1 cellular context compared by ENCODE assay signal in genomic region chr2:241777686-241778627, GRCh38.
A peak's percentile ranks its signal among the peaks of the same experiment; 100 is the strongest.
TF ChIP-seq lines count a peak whose summit lies in the region.

No MANE protein-coding gene starts in this region.

TF ChIP-seq in HepG2, 621 proteins besides CTCF, POLR2A, EP300 and RAD21 (continues in another document):
- peak; percentile 16; the same call in 1 of the 2 replicates for TF ChIP-seq AKAP8 (CRISPR knock-in tag; IDR thresholded peaks at IDR 0.05)
- TF ChIP-seq ZNF496 (CRISPR knock-in tag; IDR thresholded peaks at IDR 0.05; ENCODE audit: insufficient replicate concordance), result no peak
- TF ChIP-seq FOXO4 (CRISPR knock-in tag; conservative IDR thresholded peaks at IDR 0.05), result 0 out of 2 replicates have a peak, but pooled peaks have one; percentile 39
- no peak for TF ChIP-seq BRF2 (CRISPR knock-in tag; IDR thresholded peaks at IDR 0.05)
- no peak for TF ChIP-seq TARDBP (CRISPR knock-in tag; IDR thresholded peaks at IDR 0.05)
- 0 out of 2 replicates have a peak, but pooled peaks have one; percentile 38 for TF ChIP-seq ZNF574 (CRISPR knock-in tag; IDR thresholded peaks at IDR 0.05)
- TF ChIP-seq ARID4A (CRISPR knock-in tag; IDR thresholded peaks at IDR 0.05; ENCODE audit: borderline replicate concordance), result 0 out of 2 replicates have a peak, but pooled peaks have one; percentile 22
- peak; percentile 64 for TF ChIP-seq ZFX (CRISPR knock-in tag; IDR thresholded peaks at IDR 0.05; ENCODE audit: low read depth)
- TF ChIP-seq ZNF674 (CRISPR knock-in tag; IDR thresholded peaks at IDR 0.05; ENCODE audit: low read depth), result no peak
- 0 out of 2 replicates have a peak, but pooled peaks have one; percentile 34 for TF ChIP-seq HNRNPL (IDR thresholded peaks at IDR 0.05; ENCODE audit: low read depth, low read length)
- TF ChIP-seq ZNF468 (CRISPR knock-in tag; IDR thresholded peaks at IDR 0.05), result no peak
- TF ChIP-seq SKIL (CRISPR knock-in tag; IDR thresholded peaks at IDR 0.05; ENCODE audit: borderline replicate concordance), result no peak
- no peak for TF ChIP-seq ZNF501 (CRISPR knock-in tag; IDR thresholded peaks at IDR 0.05)
- no peak for TF ChIP-seq ATF7 (IDR thresholded peaks at IDR 0.05)
- TF ChIP-seq ATF7 (CRISPR knock-in tag; IDR thresholded peaks at IDR 0.05), result 0 out of 2 replicates have a peak, but pooled peaks have one; percentile 51
- TF ChIP-seq NCOA1 (CRISPR knock-in tag; IDR thresholded peaks at IDR 0.05), result 0 out of 2 replicates have a peak, but pooled peaks have one; percentile 48
- peak in 1 of 2 experiments; percentile 51; a peak in 1 of 4 replicates for TF ChIP-seq REST (IDR thresholded peaks at IDR 0.05; ENCODE audit: borderline replicate concordance in 1 of 2, low read depth in 1 of 2, low read length in 2 of 2)
- TF ChIP-seq ZBTB33 (CRISPR knock-in tag; IDR thresholded peaks at IDR 0.05), result peak; percentile 74; the same call in 1 of the 2 replicates
- no peak for TF ChIP-seq ZSCAN30 (CRISPR knock-in tag; IDR thresholded peaks at IDR 0.05)
- TF ChIP-seq MXD4 (CRISPR knock-in tag; IDR thresholded peaks at IDR 0.05), result no peak
- no peak for TF ChIP-seq ATAD3A (CRISPR knock-in tag; IDR thresholded peaks at IDR 0.05)
- TF ChIP-seq ELF1 (CRISPR knock-in tag; IDR thresholded peaks at IDR 0.05), result no peak
- TF ChIP-seq FOXP4 (CRISPR knock-in tag; IDR thresholded peaks at IDR 0.05), result no peak
- no peak for TF ChIP-seq CSRNP1 (CRISPR knock-in tag; IDR thresholded peaks at IDR 0.05)
